In the genomic region with DNA sequence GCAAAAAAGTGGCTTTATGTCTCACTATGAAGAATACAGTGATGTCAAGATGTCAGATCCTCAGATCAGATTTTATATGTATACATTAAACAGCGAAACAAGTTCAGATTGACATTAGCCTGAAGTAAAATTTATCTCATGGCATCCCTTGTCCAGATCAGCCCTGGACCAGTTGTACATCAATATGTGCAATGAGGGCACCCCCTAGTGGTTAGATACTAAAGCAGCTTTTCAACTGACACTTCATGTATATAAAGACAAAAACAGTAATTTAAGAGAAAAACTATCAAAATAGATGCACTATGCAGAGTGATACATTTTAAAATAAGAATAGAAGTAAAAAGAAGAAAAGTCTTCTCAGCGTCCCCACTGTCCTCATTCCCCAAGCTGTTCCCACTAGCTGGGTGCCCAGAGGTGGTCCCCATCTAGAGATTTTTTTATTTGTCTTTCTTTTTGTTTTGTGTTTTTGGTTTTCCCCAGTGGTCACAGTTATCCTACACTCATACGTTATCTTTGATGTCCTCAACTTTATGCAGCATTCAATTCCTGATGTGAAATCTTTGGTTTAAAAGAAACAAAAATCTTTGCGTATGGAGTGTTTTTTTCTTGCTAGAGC, we compare ENCODE assay signal across 8 cellular contexts.
DNase-seq lines count a peak whose midpoint lies in the region; ATAC-seq and TF ChIP-seq lines count a peak whose summit lies in the region.

No MANE protein-coding gene starts in this region.

- H3K4me2 ChIP-seq in hepatocyte: no peak overlapping the region

- H3K27ac ChIP-seq in AG04450 (ENCODE audit: low read depth, low read length) (no peak overlapping the region), hepatocyte (no peak overlapping the region), spleen (no peak overlapping the region), aorta (ENCODE audit: low read depth in 1 of 2, low read length in 2 of 2) (no peak overlapping the region)

- CTCF ChIA-PET in AG04450 (lab: Charles Lee): interaction anchor here (0.5 to 3.9 kb wide), 20 partner anchors 10 to 1503 kb away, joined by 3 to 68 read pairs (median 3); no protein-coding TSS in a partner anchor
- CTCF ChIA-PET in WTC11 (lab: Charles Lee): interaction anchor here (1.2 kb wide), 1 partner anchor 846 kb away, joined by 3 read pairs; no protein-coding TSS in a partner anchor

- ATAC-seq in HG02884 (IDR thresholded peaks at IDR 0.05; ENCODE audit: unreplicated experiment) (peak; percentile 92), WTC11 (no peak), aorta (ENCODE audit: low FRiP score) (no peak)

- no peaks in the 10 kb centered on the region for H3K4me1 Mint-ChIP-seq in WTC11

- TF ChIP-seq POLR2A in spleen (IDR thresholded peaks at IDR 0.05): no peak

- H3K27me3 ChIP-seq in AG04450 (ENCODE audit: control insufficient read depth, insufficient read depth, low read length) (no peaks in the 10 kb centered on the region), hepatocyte (no peaks in the 10 kb centered on the region), spleen (replicated peaks in 1 of 7) (no peaks in the 10 kb centered on the region), aorta (ENCODE audit: control insufficient read depth in 1 of 2, insufficient read depth in 2 of 2, low read length in 1 of 2) (no peaks in the 10 kb centered on the region)

- no peaks in the 10 kb centered on the region for H3K9me2 ChIP-seq in hepatocyte (replicated peaks; ENCODE audit: insufficient read depth)

- H3K27ac Mint-ChIP-seq in WTC11: no peak overlapping the region

- no peaks in the 10 kb centered on the region for H3K79me2 ChIP-seq in hepatocyte

- peak; percentile 81 for TF ChIP-seq CTCF in AG04450 (IDR thresholded peaks at IDR 0.05; ENCODE audit: low read depth, low read length)
- peak; percentile 50; the same call in 1 of the 2 replicates for TF ChIP-seq CTCF in GM12874 (IDR thresholded peaks at IDR 0.05; ENCODE audit: insufficient read depth, low read depth, low read length)
- peak; percentile 55; the same call in 1 of the 2 replicates for TF ChIP-seq CTCF in WTC11 (IDR thresholded peaks at IDR 0.05)
- TF ChIP-seq CTCF in hepatocyte (IDR thresholded peaks at IDR 0.05; ENCODE audit: poor library complexity): peak; percentile 87
- peak in 8 of 11 experiments; percentile 6 to 55 (median 46) for TF ChIP-seq CTCF in spleen (IDR thresholded peaks at IDR 0.05 in 8 of 11, conservative IDR thresholded peaks at IDR 0.05 in 3 of 11)

- 33% methylated on average over 4 of the region's 4 CpGs for WGBS in hepatocyte (ENCODE audit: low lambda C conversion rate, missing lambda C conversion rate)
- 34 to 43% (median 40%) methylated on average over 4 of the region's 4 CpGs for WGBS in spleen, 5 donors
- 26 to 27% methylated on average over 4 of the region's 4 CpGs for WGBS in aorta, 2 donors

- H3K4me3 Mint-ChIP-seq in WTC11: no peak overlapping the region

- POLR2A ChIA-PET in AG04450 (lab: Yijun Ruan, JAX): no interaction called here
- POLR2A ChIA-PET in WTC11 (lab: Charles Lee): no interaction called here

- no peak overlapping the region for H3K4me3 ChIP-seq in AG04450 (ENCODE audit: low read depth, low read length)
- no peak overlapping the region for H3K4me3 ChIP-seq in hepatocyte
- H3K4me3 ChIP-seq in spleen: no peak overlapping the region
- H3K4me3 ChIP-seq in aorta (ENCODE audit: low read length in 2 of 2): no peak overlapping the region

- intact Hi-C loops in spleen (cut with DNase I; ENCODE audit: low total_unique reads) (no loop called here), aorta (cut with DNase I) (no loop called here)

- H3K36me3 Mint-ChIP-seq in WTC11: peaks cover 30% of the 10 kb centered on the region

- H2AFZ ChIP-seq in hepatocyte: no peak overlapping the region

- H3K36me3 ChIP-seq in hepatocyte (replicated peaks; ENCODE audit: insufficient read depth, low read depth) (no peaks in the 10 kb centered on the region), spleen (no peaks in the 10 kb centered on the region), aorta (ENCODE audit: control insufficient read depth in 1 of 2, insufficient read depth in 2 of 2, low read length in 1 of 2) (no peaks in the 10 kb centered on the region)

- H3K9me3 Mint-ChIP-seq in WTC11: peaks cover 44% of the 10 kb centered on the region

- H3K4me1 ChIP-seq in hepatocyte (ENCODE audit: insufficient read depth) (no peaks in the 10 kb centered on the region), spleen (no peaks in the 10 kb centered on the region), aorta (ENCODE audit: control insufficient read depth in 1 of 2, insufficient read depth in 2 of 2, low read length in 2 of 2) (no peaks in the 10 kb centered on the region)

- DNase-seq in AG04450 (ENCODE audit: low read depth, low spot score): peak; percentile 36
- peak; percentile 27 for DNase-seq in NCI-H2171 (lab: John Stamatoyannopoulos, UW)
- DNase-seq in WTC11 (ENCODE audit: low spot score): no peak
- peak; percentile 91 for DNase-seq in hepatocyte (ENCODE audit: low spot score)
- DNase-seq in spleen: no peak
- DNase-seq in aorta: no peak

- H3K9me3 ChIP-seq in AG04450 (ENCODE audit: control insufficient read depth, insufficient read depth, low read length): no peaks in the 10 kb centered on the region
- H3K9me3 ChIP-seq in hepatocyte (ENCODE audit: low read depth): no peaks in the 10 kb centered on the region
- no peaks in the 10 kb centered on the region for H3K9me3 ChIP-seq in spleen
- no peaks in the 10 kb centered on the region for H3K9me3 ChIP-seq in aorta (ENCODE audit: control insufficient read depth, low read length)

- H3K27me3 Mint-ChIP-seq in WTC11 (ENCODE audit: low read depth): no peaks in the 10 kb centered on the region; the same call in 1 of the 2 replicates

- no peaks in the 10 kb centered on the region for H4K20me1 ChIP-seq in hepatocyte (ENCODE audit: insufficient read depth, poor library complexity, severe bottlenecking)

TF ChIP-seq in WTC11, 78 proteins besides CTCF, POLR2A, EP300 and RAD21:
- no peak for TF ChIP-seq CREB1 (CRISPR knock-in tag; IDR thresholded peaks at IDR 0.05)

Comparison
In these comparisons a context has a peak if more than half of its experiments do, and no peak if none do; other contexts are left out.
1. DNase-seq: peak in AG04450 (single experiment), NCI-H2171 (single experiment) and hepatocyte (single experiment); none in WTC11 (single experiment), spleen (single experiment) and aorta (0 of 2).
2. Peak in every context shown above with its lines, with median percentiles within 50 percentile points of each other: CTCF ChIP-seq.